Comparison of ENCODE assay signal across 1 cellular context in genomic region chr10:119596537-119597404, GRCh38.
TF ChIP-seq lines count a peak whose summit lies in the region.

Gene TIAL1 (minus strand): TSS chr10:119596964. CDS start chr10:119596465, 499 bp downstream.

TF ChIP-seq in H1, 55 proteins besides CTCF, POLR2A, EP300 and RAD21 (continued from another document):
- TF ChIP-seq E2F6 (IDR thresholded peaks at IDR 0.05) (peak; percentile 75), TAF1 (IDR thresholded peaks at IDR 0.05; ENCODE audit: low read depth, low read length) (peak; percentile 97), NRF1 (IDR thresholded peaks at IDR 0.05; ENCODE audit: low read depth, low read length) (peak; percentile 40; the same call in 1 of the 2 replicates), PHF8 (conservative IDR thresholded peaks at IDR 0.05; ENCODE audit: low read depth, low read length) (peak; percentile 75), ASH2L (IDR thresholded peaks at IDR 0.05; ENCODE audit: low read length) (peak; percentile 96), CHD1 (IDR thresholded peaks at IDR 0.05; ENCODE audit: low read depth, low read length) (peak; percentile 38; the same call in 1 of the 2 replicates), CREB1 (IDR thresholded peaks at IDR 0.05) (peak; percentile 78), SAP30 (IDR thresholded peaks at IDR 0.05; ENCODE audit: insufficient read depth, insufficient replicate concordance, low read length) (peak; percentile 45), YY1 (IDR thresholded peaks at IDR 0.05; ENCODE audit: low read depth, low read length) (peak; percentile 98), RBBP5 (IDR thresholded peaks at IDR 0.05; ENCODE audit: borderline replicate concordance, low read depth, low read length) (peak; percentile 80), TBP (IDR thresholded peaks at IDR 0.05; ENCODE audit: low read depth, low read length) (peak; percentile 85), RFX5 (IDR thresholded peaks at IDR 0.05; ENCODE audit: borderline replicate concordance, low read depth, low read length) (no peak), EGR1 (IDR thresholded peaks at IDR 0.05; ENCODE audit: borderline replicate concordance, low read depth, low read length) (no peak), POLR2AphosphoS5 (IDR thresholded peaks at IDR 0.05; ENCODE audit: low read depth, low read length) (peak; percentile 91), POU5F1 (IDR thresholded peaks at IDR 0.05; ENCODE audit: low read depth, low read length) (no peak), TAF7 (optimal IDR thresholded peaks at IDR 0.05; ENCODE audit: borderline replicate concordance, low read depth, low read length) (peak; percentile 86), SIN3A (conservative IDR thresholded peaks at IDR 0.05 in 1 of 2, IDR thresholded peaks at IDR 0.05 in 1 of 2; ENCODE audit: low read depth in 1 of 2, low read length in 2 of 2) (peak; percentile 64 to 81; a peak in 1 of 4 replicates), SIX5 (IDR thresholded peaks at IDR 0.05; ENCODE audit: low read depth, low read length) (peak; percentile 78), MAX (IDR thresholded peaks at IDR 0.05) (peak; percentile 93)
